Comparison of ENCODE assay signal across 20 cellular contexts in genomic region chr2:98550165-98550564, GRCh38. TPM values are rescaled to one million over a fixed set of nuclear protein-coding genes. Genes with fewer than 3 reads are reported as not detected.
A peak's percentile ranks its signal among the peaks of the same experiment; 100 is the strongest.
DNase-seq lines count a peak whose midpoint lies in the region; ATAC-seq and TF ChIP-seq lines count a peak whose summit lies in the region.
"Had no signal": no experiment of that assay in that cellular context is flagged by ENCODE, and none has a peak within 500 bp of the region (broad histone marks: within the 10 kb centered on the region; RNA-seq: fewer than 3 reads in every experiment).

No MANE protein-coding gene starts in this region.

- CTCF ChIA-PET in activated naive CD4-positive, alpha-beta T cell treated with anti-CD3 and anti-CD28 coated beads for 36 hours (lab: Charles Lee), result no interaction called here

- TF ChIP-seq CTCF in OCI-LY1 (IDR thresholded peaks at IDR 0.05; ENCODE audit: low read length), result no peak

- no peaks in the 10 kb centered on the region for H4K20me1 ChIP-seq in OCI-LY1 (ENCODE audit: insufficient read depth, low read length)

- no peaks in the 10 kb centered on the region for H3K27me3 ChIP-seq in OCI-LY1 (ENCODE audit: insufficient read depth, low read length)
- H3K27me3 ChIP-seq: ovary, transverse colon had no signal

- peaks cover 59% of the 10 kb centered on the region for H3K4me1 Mint-ChIP-seq in activated naive CD4-positive, alpha-beta T cell treated with anti-CD3 and anti-CD28 coated beads for 36 hours (ENCODE audit: low read depth)
- H3K4me1 Mint-ChIP-seq in central memory CD8-positive, alpha-beta T cell, result peaks cover 23% of the 10 kb centered on the region
- peaks cover 54% of the 10 kb centered on the region for H3K4me1 Mint-ChIP-seq in stimulated activated memory B cell treated with anti-CD40 and anti-IgM and Interleukin-4, amounts not matched to agents 10 μg/mL and 1 μg/mL and 100 μg/mL, for 72 hours

- no peak overlapping the region for H2AFZ ChIP-seq in OCI-LY1 (ENCODE audit: low read length)

- intact Hi-C loops in activated naive CD4-positive, alpha-beta T cell treated with anti-CD3 and anti-CD28 coated beads for 36 hours (cut with micrococcal nuclease), result loop anchor here (1.0 kb wide), 1 partner anchor 137 kb away; no protein-coding TSS in a partner anchor

- H3K79me2 ChIP-seq in OCI-LY1 (ENCODE audit: insufficient read depth, low read length), result no peaks in the 10 kb centered on the region

- peak overlapping the region; percentile 13 to 75 for H3K27ac Mint-ChIP-seq in activated naive CD4-positive, alpha-beta T cell treated with anti-CD3 and anti-CD28 coated beads, Interleukin-2, amount 50 U/mL, for 72 hours
- no peak overlapping the region for H3K27ac Mint-ChIP-seq in activated naive CD4-positive, alpha-beta T cell treated with anti-CD3 and anti-CD28 coated beads for 36 hours
- peak overlapping the region; percentile 74 for H3K27ac Mint-ChIP-seq in central memory CD8-positive, alpha-beta T cell (ENCODE audit: low read depth)
- peak overlapping the region; percentile 11 for H3K27ac Mint-ChIP-seq in stimulated activated memory B cell treated with anti-CD40 and anti-IgM and Interleukin-4, amounts not matched to agents 10 μg/mL and 1 μg/mL and 100 μg/mL, for 72 hours

- peak overlapping the region; percentile 24; the same call in 1 of the 2 replicates for H3K4me2 ChIP-seq in OCI-LY1 (ENCODE audit: low read length)

- H3F3A ChIP-seq in OCI-LY1 (ENCODE audit: insufficient read depth, low read length), result no peaks in the 10 kb centered on the region

- H3K4me3 Mint-ChIP-seq in activated naive CD4-positive, alpha-beta T cell treated with anti-CD3 and anti-CD28 coated beads for 36 hours, result no peak overlapping the region
- no peak overlapping the region for H3K4me3 Mint-ChIP-seq in central memory CD8-positive, alpha-beta T cell
- no peak overlapping the region for H3K4me3 Mint-ChIP-seq in stimulated activated memory B cell treated with anti-CD40 and anti-IgM and Interleukin-4, amounts not matched to agents 10 μg/mL and 1 μg/mL and 100 μg/mL, for 72 hours
- H3K4me3 Mint-ChIP-seq: IgD-negative memory B cell had no signal

- H3K36me3 ChIP-seq in OCI-LY1 (ENCODE audit: insufficient read depth, low read length), result peaks cover 8% of the 10 kb centered on the region
- H3K36me3 ChIP-seq: ovary had no signal

- H3K9me3 Mint-ChIP-seq in activated naive CD4-positive, alpha-beta T cell treated with anti-CD3 and anti-CD28 coated beads, Interleukin-2, amount 50 U/mL, for 72 hours, result no peaks in the 10 kb centered on the region
- H3K9me3 Mint-ChIP-seq in activated naive CD4-positive, alpha-beta T cell treated with anti-CD3 and anti-CD28 coated beads for 36 hours, result no peaks in the 10 kb centered on the region
- no peaks in the 10 kb centered on the region for H3K9me3 Mint-ChIP-seq in central memory CD8-positive, alpha-beta T cell
- H3K9me3 Mint-ChIP-seq in stimulated activated memory B cell treated with anti-CD40 and anti-IgM and Interleukin-4, amounts not matched to agents 10 μg/mL and 1 μg/mL and 100 μg/mL, for 72 hours, result no peaks in the 10 kb centered on the region
- H3K9me3 Mint-ChIP-seq: IgD-negative memory B cell had no signal

- no peak for ATAC-seq in activated naive CD4-positive, alpha-beta T cell treated with anti-CD3 and anti-CD28 coated beads, Interleukin-2, amount 50 U/mL, for 72 hours
- ATAC-seq in central memory CD8-positive, alpha-beta T cell (replicated peaks; ENCODE audit: extremely low read depth, poor library complexity, severe bottlenecking), result no peak
- no peak for ATAC-seq in stimulated activated memory B cell treated with anti-CD40 and anti-IgM and Interleukin-4, amounts not matched to agents 10 μg/mL and 1 μg/mL and 100 μg/mL, for 72 hours

- H3K4me3 ChIP-seq in OCI-LY1 (ENCODE audit: low read depth, low read length, poor library complexity, severe bottlenecking), result no peak overlapping the region
- H3K4me3 ChIP-seq: lung, ovary, transverse colon had no signal

- H3K9ac ChIP-seq in OCI-LY1 (ENCODE audit: low read length), result peak overlapping the region; percentile 48; the same call in 1 of the 2 replicates

- peaks cover 6 to 13% of the 10 kb centered on the region in 2 donors for H3K36me3 Mint-ChIP-seq in activated naive CD4-positive, alpha-beta T cell treated with anti-CD3 and anti-CD28 coated beads, Interleukin-2, amount 50 U/mL, for 72 hours
- H3K36me3 Mint-ChIP-seq in activated naive CD4-positive, alpha-beta T cell treated with anti-CD3 and anti-CD28 coated beads for 36 hours (ENCODE audit: low read depth), result peaks cover 15% of the 10 kb centered on the region
- H3K36me3 Mint-ChIP-seq in central memory CD8-positive, alpha-beta T cell (ENCODE audit: insufficient read depth), result peaks cover 55% of the 10 kb centered on the region
- H3K36me3 Mint-ChIP-seq in stimulated activated memory B cell treated with anti-CD40 and anti-IgM and Interleukin-4, amounts not matched to agents 10 μg/mL and 1 μg/mL and 100 μg/mL, for 72 hours, result peaks cover 54% of the 10 kb centered on the region

- H3K9me3 ChIP-seq in OCI-LY1 (ENCODE audit: low read length), result no peaks in the 10 kb centered on the region
- H3K9me3 ChIP-seq: ovary, transverse colon had no signal

- peaks cover 54% of the 10 kb centered on the region for H3K4me1 ChIP-seq in OCI-LY1 (ENCODE audit: insufficient read depth, low read length, severe bottlenecking)
- H3K4me1 ChIP-seq: transverse colon had no signal

- peak in 1 of 2 donors; percentile 45 for DNase-seq in activated naive CD4-positive, alpha-beta T cell treated with anti-CD3 and anti-CD28 coated beads, Interleukin-2, amount 50 U/mL, for 72 hours (ENCODE audit: low spot score in 2 of 2)
- DNase-seq in activated naive CD4-positive, alpha-beta T cell treated with anti-CD3 and anti-CD28 coated beads for 36 hours, result no peak
- DNase-seq in central memory CD8-positive, alpha-beta T cell (ENCODE audit: low spot score in 2 of 2), result no peak
- no peak for DNase-seq in activated CD4-positive, CD25-positive, alpha-beta regulatory T cell (lab: John Stamatoyannopoulos, UW)
- no peak for DNase-seq in stimulated activated CD4-positive, alpha-beta T cell treated with anti-CD3 and anti-CD28 coated beads, Interleukin-12 subunit alpha, Interleukin-12 subunit beta, amount 100 ng/mL, for 4 hours
- DNase-seq: activated CD4-positive, alpha-beta T cell treated with anti-CD3 and anti-CD28 coated beads for 4 hours; amniotic stem cell; COR-L47; MM.1S; NCI-H1436; NCI-H526; ovary; stimulated activated CD4-positive, alpha-beta T cell treated with anti-CD3 and anti-CD28 coated beads, Interleukin-1b, Interleukin-23, amount 100 ng/mL, for 48 hours; stimulated activated naive CD4-positive, alpha-beta T cell treated with Interleukin-2 at 50 U/mL for 16 hours; transverse colon had no signal

- peak overlapping the region; percentile 90 for H3K27ac ChIP-seq in OCI-LY1 (ENCODE audit: low read depth, low read length, poor library complexity, severe bottlenecking)
- H3K27ac ChIP-seq: epithelial cell of prostate, ovary, transverse colon had no signal

- H3K9me2 ChIP-seq in OCI-LY1 (ENCODE audit: low read depth, low read length), result no peaks in the 10 kb centered on the region

- H3K27me3 Mint-ChIP-seq in activated naive CD4-positive, alpha-beta T cell treated with anti-CD3 and anti-CD28 coated beads for 36 hours (ENCODE audit: low read depth), result no peaks in the 10 kb centered on the region
- no peaks in the 10 kb centered on the region for H3K27me3 Mint-ChIP-seq in central memory CD8-positive, alpha-beta T cell
- H3K27me3 Mint-ChIP-seq in stimulated activated memory B cell treated with anti-CD40 and anti-IgM and Interleukin-4, amounts not matched to agents 10 μg/mL and 1 μg/mL and 100 μg/mL, for 72 hours, result no peaks in the 10 kb centered on the region
- H3K27me3 Mint-ChIP-seq: IgD-negative memory B cell had no signal

RNA-seq across cellular contexts. Expression of gene COA5, which starts 58.1 kb away (rescaled TPM):
- 10 to 100 TPM; 25.0 to 30.3 TPM for total RNA-seq in activated naive CD4-positive, alpha-beta T cell treated with anti-CD3 and anti-CD28 coated beads, Interleukin-2, amount 50 U/mL, for 72 hours
- total RNA-seq in activated naive CD4-positive, alpha-beta T cell treated with anti-CD3 and anti-CD28 coated beads for 36 hours, result 10 to 100 TPM; 34.4 to 37.8 TPM

RNA-seq across cellular contexts. Expression of gene UNC50, which starts 58.2 kb away (rescaled TPM):
- total RNA-seq in activated naive CD4-positive, alpha-beta T cell treated with anti-CD3 and anti-CD28 coated beads, Interleukin-2, amount 50 U/mL, for 72 hours, result 10 to 100 TPM; 21.6 to 23.8 TPM
- 10 to 100 TPM; 23.0 to 24.1 TPM for total RNA-seq in activated naive CD4-positive, alpha-beta T cell treated with anti-CD3 and anti-CD28 coated beads for 36 hours
